In the genomic region with DNA sequence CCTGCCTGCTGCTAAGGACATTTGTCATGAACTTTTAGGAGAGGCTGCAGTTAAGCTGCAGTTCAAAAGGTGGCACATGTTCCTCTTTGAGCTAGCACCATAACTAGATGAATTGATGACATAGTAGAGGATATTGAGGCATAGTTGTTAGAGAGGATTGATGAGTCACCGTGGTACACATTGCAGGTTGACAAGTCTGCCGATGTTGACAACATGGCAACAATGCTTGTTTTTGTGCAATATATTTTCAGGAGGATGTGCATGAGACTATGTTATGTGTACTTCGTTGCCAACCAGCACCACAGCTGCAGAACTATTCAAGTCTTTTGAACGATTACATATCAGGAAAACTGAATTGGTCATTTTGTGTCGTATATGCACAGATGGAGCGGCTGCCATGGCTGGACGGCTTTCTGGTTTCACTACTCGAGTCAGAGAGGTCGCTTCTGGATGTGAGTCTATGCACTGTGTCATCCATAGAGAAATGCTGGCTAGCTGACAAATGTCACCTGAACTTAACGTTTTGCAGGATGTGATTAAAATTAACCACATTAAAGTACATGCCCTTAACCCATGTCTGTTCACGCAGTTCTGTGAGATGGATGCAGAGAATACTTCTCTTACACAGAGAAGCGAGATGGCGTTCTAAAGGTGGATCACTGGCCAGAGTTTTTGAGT, we compare ENCODE assay signal across 20 cellular contexts. TPM values are rescaled to one million over a fixed set of nuclear protein-coding genes. Genes with fewer than 3 reads are reported as not detected.
DNase-seq lines count a peak whose midpoint lies in the region; ATAC-seq and TF ChIP-seq lines count a peak whose summit lies in the region.
"Had no signal": no experiment of that assay in that cellular context is flagged by ENCODE, and none has a peak within 500 bp of the region (broad histone marks: within the 10 kb centered on the region; RNA-seq: fewer than 3 reads in every experiment).

No MANE protein-coding gene starts in this region.

- H3K4me3 ChIP-seq in coronary artery (no peak overlapping the region), GM23338 (no peak overlapping the region)
- H3K4me3 ChIP-seq: ovary had no signal

- no peak overlapping the region for H2AFZ ChIP-seq in GM23338

- H3K27ac Mint-ChIP-seq in stimulated activated naive B cell treated with anti-CD40 and anti-IgM and Interleukin-4, amounts not matched to agents 10 μg/mL and 1 μg/mL and 100 μg/mL, for 72 hours, result no peak overlapping the region
- H3K27ac Mint-ChIP-seq in GM23338, result no peak overlapping the region

- H3K4me3 Mint-ChIP-seq in activated T-cell treated with anti-CD3 and anti-CD28 coated beads, Interleukin-2, amount 50 U/mL, for 4 hours, result no peak overlapping the region
- H3K4me3 Mint-ChIP-seq in stimulated activated naive B cell treated with anti-CD40 and anti-IgM and Interleukin-4, amounts not matched to agents 10 μg/mL and 1 μg/mL and 100 μg/mL, for 72 hours, result no peak overlapping the region
- H3K4me3 Mint-ChIP-seq in GM23338, result no peak overlapping the region
- H3K4me3 Mint-ChIP-seq: immature natural killer cell; T-helper 2 cell treated with Interferon-gamma antibody and Interleukin-4, amounts not matched to agents 5 μg/mL and 100 μg/mL, for 36 hours had no signal

- 0 out of 2 replicates have a peak, but pooled peaks cover 3% of the 10 kb centered on the region for H3F3A ChIP-seq in GM23338 (replicated peaks; ENCODE audit: low read depth)

- H3K36me3 Mint-ChIP-seq in activated T-cell treated with anti-CD3 and anti-CD28 coated beads, Interleukin-2, amount 50 U/mL, for 4 hours (ENCODE audit: insufficient read depth), result peaks cover 60% of the 10 kb centered on the region
- H3K36me3 Mint-ChIP-seq in stimulated activated naive B cell treated with anti-CD40 and anti-IgM and Interleukin-4, amounts not matched to agents 10 μg/mL and 1 μg/mL and 100 μg/mL, for 72 hours, result peaks cover 43 to 66% of the 10 kb centered on the region in 2 donors
- peaks cover 74% of the 10 kb centered on the region for H3K36me3 Mint-ChIP-seq in GM23338 (ENCODE audit: low read depth)

- no peaks in the 10 kb centered on the region for H3K9me3 Mint-ChIP-seq in activated T-cell treated with anti-CD3 and anti-CD28 coated beads, Interleukin-2, amount 50 U/mL, for 4 hours
- no peaks in the 10 kb centered on the region for H3K9me3 Mint-ChIP-seq in stimulated activated naive B cell treated with anti-CD40 and anti-IgM and Interleukin-4, amounts not matched to agents 10 μg/mL and 1 μg/mL and 100 μg/mL, for 72 hours
- no peaks in the 10 kb centered on the region for H3K9me3 Mint-ChIP-seq in GM23338
- H3K9me3 Mint-ChIP-seq: immature natural killer cell; T-helper 2 cell treated with Interferon-gamma antibody and Interleukin-4, amounts not matched to agents 5 μg/mL and 100 μg/mL, for 36 hours had no signal

- TF ChIP-seq CTCF in coronary artery (IDR thresholded peaks at IDR 0.05), result no peak
- no peak for TF ChIP-seq CTCF in GM23338 (conservative IDR thresholded peaks at IDR 0.05; ENCODE audit: low read depth in 2 of 2)

- no peaks in the 10 kb centered on the region for H3K4me1 ChIP-seq in GM23338 (ENCODE audit: insufficient read depth)

- no peaks in the 10 kb centered on the region for H3K9me2 ChIP-seq in GM23338 (ENCODE audit: insufficient read depth)

- H3K27ac ChIP-seq in coronary artery (no peak overlapping the region), GM23338 (ENCODE audit: low read depth) (no peak overlapping the region)
- H3K27ac ChIP-seq: ovary, RWPE1 had no signal

- H3K4me1 Mint-ChIP-seq in activated T-cell treated with anti-CD3 and anti-CD28 coated beads, Interleukin-2, amount 50 U/mL, for 4 hours (ENCODE audit: low read depth), result peaks cover 28% of the 10 kb centered on the region
- peaks cover 11 to 29% of the 10 kb centered on the region in 2 donors for H3K4me1 Mint-ChIP-seq in stimulated activated naive B cell treated with anti-CD40 and anti-IgM and Interleukin-4, amounts not matched to agents 10 μg/mL and 1 μg/mL and 100 μg/mL, for 72 hours
- H3K4me1 Mint-ChIP-seq in GM23338, result 0 out of 3 replicates have a peak, but pooled peaks cover 2% of the 10 kb centered on the region

- no peak overlapping the region for H3K4me2 ChIP-seq in GM23338

- peaks cover 17% of the 10 kb centered on the region for H4K20me1 ChIP-seq in GM23338 (replicated peaks; ENCODE audit: insufficient read depth)

- H3K36me3 ChIP-seq in GM23338 (ENCODE audit: insufficient read depth), result peaks cover 52% of the 10 kb centered on the region
- H3K36me3 ChIP-seq: ovary had no signal

- no peaks in the 10 kb centered on the region for H3K79me2 ChIP-seq in GM23338 (replicated peaks; ENCODE audit: insufficient read depth)

- no peaks in the 10 kb centered on the region for H3K27me3 ChIP-seq in GM23338 (ENCODE audit: insufficient read depth)
- H3K27me3 ChIP-seq: ovary had no signal

- no peak for DNase-seq in activated T-cell treated with anti-CD3 and anti-CD28 coated beads, Interleukin-2, amount 50 U/mL, for 4 hours
- DNase-seq in activated T-cell treated with anti-CD3 and anti-CD28 coated beads for 4 hours (no peak), RKO (ENCODE audit: low spot score) (peak; percentile 68), dermis blood vessel endothelial cell (peak; percentile 78), coronary artery (ENCODE audit: low spot score) (no peak), D341Med (ENCODE audit: low spot score) (no peak), GM23338 (ENCODE audit: low spot score) (no peak)
- no peak for DNase-seq in stimulated activated naive B cell treated with anti-CD40 and anti-IgM and Interleukin-4, amounts not matched to agents 10 μg/mL and 1 μg/mL and 100 μg/mL, for 72 hours
- DNase-seq: anterior cingulate cortex; DMS79 treated with DMSO at 0.1 percent for 48 hours; effector CD8-positive, alpha-beta T cell; immature natural killer cell; midbrain; NCI-H187; NCI-H526 treated with DMSO at 0.1 percent for 48 hours; ovary; stimulated activated CD4-positive, alpha-beta T cell treated with anti-CD3 and anti-CD28 coated beads, Interleukin-12 subunit alpha, Interleukin-12 subunit beta, amount 100 ng/mL, for 4 hours; trophoblast cell had no signal

- peak; percentile 51 to 56 for ATAC-seq in activated T-cell treated with anti-CD3 and anti-CD28 coated beads, Interleukin-2, amount 50 U/mL, for 4 hours
- ATAC-seq in stimulated activated naive B cell treated with anti-CD40 and anti-IgM and Interleukin-4, amounts not matched to agents 10 μg/mL and 1 μg/mL and 100 μg/mL, for 72 hours (replicated peaks), result peak; percentile 24 to 31
- ATAC-seq in GM23338, result no peak

- H3K27me3 Mint-ChIP-seq in activated T-cell treated with anti-CD3 and anti-CD28 coated beads, Interleukin-2, amount 50 U/mL, for 4 hours (ENCODE audit: low read depth), result no peaks in the 10 kb centered on the region
- H3K27me3 Mint-ChIP-seq in stimulated activated naive B cell treated with anti-CD40 and anti-IgM and Interleukin-4, amounts not matched to agents 10 μg/mL and 1 μg/mL and 100 μg/mL, for 72 hours, result no peaks in the 10 kb centered on the region
- peaks cover 3% of the 10 kb centered on the region for H3K27me3 Mint-ChIP-seq in GM23338 (ENCODE audit: insufficient read depth, low read depth, poor library complexity)

TF ChIP-seq in GM23338, 12 proteins besides CTCF, POLR2A, EP300 and RAD21 (continues in another document):
- TF ChIP-seq, protein P1, sequence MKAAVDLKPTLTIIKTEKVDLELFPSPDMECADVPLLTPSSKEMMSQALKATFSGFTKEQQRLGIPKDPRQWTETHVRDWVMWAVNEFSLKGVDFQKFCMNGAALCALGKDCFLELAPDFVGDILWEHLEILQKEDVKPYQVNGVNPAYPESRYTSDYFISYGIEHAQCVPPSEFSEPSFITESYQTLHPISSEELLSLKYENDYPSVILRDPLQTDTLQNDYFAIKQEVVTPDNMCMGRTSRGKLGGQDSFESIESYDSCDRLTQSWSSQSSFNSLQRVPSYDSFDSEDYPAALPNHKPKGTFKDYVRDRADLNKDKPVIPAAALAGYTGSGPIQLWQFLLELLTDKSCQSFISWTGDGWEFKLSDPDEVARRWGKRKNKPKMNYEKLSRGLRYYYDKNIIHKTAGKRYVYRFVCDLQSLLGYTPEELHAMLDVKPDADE (IDR thresholded peaks at IDR 0.05), result no peak
- no peak for TF ChIP-seq ZNF331 (CRISPR knock-in tag; IDR thresholded peaks at IDR 0.05; ENCODE audit: low read depth)

RNA-seq across cellular contexts. Expression of a gene that starts 24.2 kb away (rescaled TPM):
- total RNA-seq in activated T-cell treated with anti-CD3 and anti-CD28 coated beads, Interleukin-2, amount 50 U/mL, for 4 hours, result 100 to 1,000 TPM; 307 to 343 (median 326) TPM
- 6.0 and 12.9 TPM in 2 replicates for total RNA-seq in dermis blood vessel endothelial cell
- 13.1 and 21.0 TPM in 2 replicates for total RNA-seq in GM23338 (2014; rRNA removed; shearing (Covaris generic))
- polyA plus RNA-seq in GM23338 (2016; fragmentation: Nextera tagmentation; extraction: Ambion mirVana), result 114 and 117 TPM in 2 replicates

RNA-seq across cellular contexts. Expression of a gene that starts 49.1 kb away (rescaled TPM):
- total RNA-seq in activated T-cell treated with anti-CD3 and anti-CD28 coated beads, Interleukin-2, amount 50 U/mL, for 4 hours, result 10 to 100 TPM; 48.4 to 57.2 (median 49.1) TPM
- total RNA-seq in dermis blood vessel endothelial cell, result 106 and 139 TPM in 2 replicates
- 67.3 and 68.6 TPM in 2 replicates for total RNA-seq in GM23338 (2014; rRNA removed; shearing (Covaris generic))
- 72.8 and 77.4 TPM in 2 replicates for polyA plus RNA-seq in GM23338 (2016; fragmentation: Nextera tagmentation; extraction: Ambion mirVana)

Comparison
In these comparisons a context has a peak if more than half of its experiments do, and no peak if none do; other contexts are left out.
1. DNase-seq: peak in RKO (single experiment) and dermis blood vessel endothelial cell (single experiment); none in activated T-cell treated with anti-CD3 and anti-CD28 coated beads, Interleukin-2, amount 50 U/mL, for 4 hours (single experiment), activated T-cell treated with anti-CD3 and anti-CD28 coated beads for 4 hours (single experiment), stimulated activated naive B cell treated with anti-CD40 and anti-IgM and Interleukin-4, amounts not matched to agents 10 μg/mL and 1 μg/mL and 100 μg/mL, for 72 hours (single experiment), coronary artery (single experiment), D341Med (single experiment) and GM23338 (single experiment).
2. RNA of a gene that starts 24.2 kb away (total RNA-seq): 307 to 343 TPM in activated T-cell treated with anti-CD3 and anti-CD28 coated beads, Interleukin-2, amount 50 U/mL, for 4 hours; 13.1 to 21.0 TPM in GM23338 and 6.0 to 12.9 TPM in dermis blood vessel endothelial cell; every median in the first group is over 10 times any median in the second.